In the genomic region with DNA sequence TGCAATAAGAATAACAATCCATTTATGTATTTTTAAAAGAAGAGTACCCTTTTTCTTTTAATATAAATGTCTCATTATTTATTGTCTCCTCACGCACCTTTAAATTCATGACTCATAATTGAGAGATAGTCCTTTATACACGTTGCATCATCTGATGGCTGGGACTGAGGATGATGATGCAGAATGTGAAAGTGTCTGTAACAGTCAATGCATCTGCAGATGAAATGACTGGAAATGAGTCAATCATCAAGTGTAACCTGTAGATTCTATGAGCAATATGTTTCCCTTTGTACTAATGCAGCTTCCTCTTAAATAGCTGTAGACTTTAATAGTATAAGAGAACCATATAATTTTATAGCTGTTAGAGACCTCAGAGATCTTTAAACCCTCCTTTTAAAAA, we compare ENCODE assay signal across 33 cellular contexts. TPM values are rescaled to one million over a fixed set of nuclear protein-coding genes. Genes with fewer than 3 reads are reported as not detected.
DNase-seq lines count a peak whose midpoint lies in the region; ATAC-seq, FAIRE-seq and TF ChIP-seq lines count a peak whose summit lies in the region.
"Had no signal": no experiment of that assay in that cellular context is flagged by ENCODE, and none has a peak within 500 bp of the region (broad histone marks: within the 10 kb centered on the region; RNA-seq: fewer than 3 reads in every experiment).

No MANE protein-coding gene starts in this region.

- POLR2A ChIA-PET in A549 (lab: Yijun Ruan, JAX): no interaction called here

- H3K4me2 ChIP-seq in A549: no peak overlapping the region

- no peak for DNase-seq in A549 (ENCODE audit: low read depth in 1 of 2, low spot score in 1 of 2)
- peak; percentile 49 for DNase-seq in RKO (ENCODE audit: low spot score)
- peak; percentile 0 for DNase-seq in iris pigment epithelial cell (ENCODE audit: low read depth)
- DNase-seq in T1000 (lab: John Stamatoyannopoulos, UW): no peak
- DNase-seq: activated naive CD4-positive, alpha-beta T cell; activated T-cell treated with anti-CD3 and anti-CD28 coated beads, Interleukin-2, amount 50 U/mL, for 24 hours; C1 segment of cervical spinal cord; DMS153; endodermal cell; foreskin melanocyte; heart left ventricle; kidney; midbrain; naive thymus-derived CD8-positive, alpha-beta T cell; NCI-H1092 treated with DMSO at 0.1 percent for 48 hours; NCI-H1694 treated with DMSO at 0.1 percent for 48 hours; NCI-H2171 treated with DMSO at 0.1 percent for 48 hours; NCI-H526; NK-92 treated with Interleukin-12 subunit alpha and Interleukin-12 subunit beta, amount 100 ng/mL, for 24 hours; sigmoid colon; SJCRH30; stimulated activated CD4-positive, alpha-beta T cell treated with anti-CD3 and anti-CD28 coated beads, Interleukin-15, amount 100 ng/mL, for 24 hours; SW 1271; T-helper 9 cell had no signal

- H3K27ac ChIP-seq in A549: no peak overlapping the region
- H3K27ac ChIP-seq: esophagus muscularis mucosa, heart left ventricle, prostate gland, sigmoid colon, SJCRH30, tibial nerve had no signal

- FAIRE-seq in A549 (lab: Jason Lieb, UNC): no peak
- FAIRE-seq: G401.6 had no signal

- no peak for ATAC-seq in A549
- peak; percentile 45 for ATAC-seq in HG03442 (IDR thresholded peaks at IDR 0.05; ENCODE audit: unreplicated experiment)
- ATAC-seq in GM21737 (IDR thresholded peaks at IDR 0.05; ENCODE audit: unreplicated experiment): no peak
- ATAC-seq in GM19455 (IDR thresholded peaks at IDR 0.05; ENCODE audit: unreplicated experiment): no peak
- ATAC-seq: heart left ventricle; naive thymus-derived CD8-positive, alpha-beta T cell; stimulated activated effector memory CD8-positive, alpha-beta T cell treated with anti-CD3 and anti-CD28 coated beads, Interleukin-12 subunit alpha, Interleukin-12 subunit beta, amount 100 ng/mL, for 72 hours had no signal

- 0% methylated on average over 2 of the region's 2 CpGs for WGBS in A549 (ENCODE audit: missing lambda C conversion rate)

- no peak for TF ChIP-seq POLR2A in A549 (IDR thresholded peaks at IDR 0.05; ENCODE audit: low read length)

- H3K4me3 ChIP-seq in A549: no peak overlapping the region
- H3K4me3 ChIP-seq: esophagus muscularis mucosa, heart left ventricle, prostate gland, sigmoid colon, SJCRH30, tibial nerve had no signal

- no peak for TF ChIP-seq CTCF in A549 (IDR thresholded peaks at IDR 0.05)

- H3K9me3 ChIP-seq in A549: no peaks in the 10 kb centered on the region
- H3K9me3 ChIP-seq: esophagus muscularis mucosa, heart left ventricle, prostate gland, sigmoid colon, SJCRH30, tibial nerve had no signal

- no peak for TF ChIP-seq EP300 in A549 (IDR thresholded peaks at IDR 0.05)

- H3K4me1 ChIP-seq in A549: no peaks in the 10 kb centered on the region
- H3K4me1 ChIP-seq: esophagus muscularis mucosa, heart left ventricle, prostate gland, sigmoid colon, SJCRH30, tibial nerve had no signal

- TF ChIP-seq RAD21 in A549 (conservative IDR thresholded peaks at IDR 0.05 in 1 of 2, IDR thresholded peaks at IDR 0.05 in 1 of 2): no peak

- CTCF ChIA-PET in A549 (lab: Yijun Ruan, JAX): no interaction called here

TF ChIP-seq in A549, 52 proteins besides CTCF, POLR2A, EP300 and RAD21:
- TF ChIP-seq FOSL2 (IDR thresholded peaks at IDR 0.05): no peak
- 0 out of 2 replicates have a peak, but pooled peaks have one; percentile 6 for TF ChIP-seq FOSL2 (CRISPR knock-in tag; IDR thresholded peaks at IDR 0.05)
- no peak for TF ChIP-seq HOXA7 (CRISPR knock-in tag; IDR thresholded peaks at IDR 0.05)

RNA-seq across cellular contexts. Expression of gene SYT4, which starts 26.1 kb away (rescaled TPM):
- polyA plus RNA-seq in A549 (2011; rRNA removed): not detected in 2 replicates
- polyA plus RNA-seq in A549 (2012; cell fraction: cytosol; rRNA removed): not detected in 2 replicates
- not detected in 2 replicates for polyA plus RNA-seq in A549 (2012; cell fraction: nucleus; rRNA removed)
- polyA plus RNA-seq in A549 (2017; fragmentation: RNase III; extraction: RNeasy Plus Mini Kit Qiagen cat#74134 plus additional on column Dnase treatment): not detected in 3 replicates
- polyA minus RNA-seq in A549 (2011; rRNA and poly(A)+ RNA removed): not detected in 2 replicates
- polyA plus RNA-seq: heart left ventricle; liver; naive thymus-derived CD8-positive, alpha-beta T cell had no signal

Comparison
In these comparisons a context has a peak if more than half of its experiments do, and no peak if none do; other contexts are left out.
1. DNase-seq: peak in RKO (single experiment) and iris pigment epithelial cell (single experiment); none in A549 (0 of 2) and T1000 (single experiment).